Comparison of ENCODE assay signal across 8 cellular contexts in genomic region chr5:176361437-176362097, GRCh38. TPM values are rescaled to one million over a fixed set of nuclear protein-coding genes. Genes with fewer than 3 reads are reported as not detected.
DNase-seq lines count a peak whose midpoint lies in the region; ATAC-seq lines count a peak whose summit lies in the region.

TSS of gene KIAA1191 (minus strand) at chr5:176361764. CDS start at chr5:176359508, 2,256 bp downstream.

- H3K9me3 ChIP-seq in HUES48 (ENCODE audit: control insufficient read depth, insufficient read depth, low read length) (no peaks in the 10 kb centered on the region), NT2/D1 (ENCODE audit: insufficient read depth, low read length) (no peaks in the 10 kb centered on the region), mesodermal cell (ENCODE audit: control insufficient read depth, low read length) (no peaks in the 10 kb centered on the region)

- H3K36me3 ChIP-seq in HUES48 (ENCODE audit: control insufficient read depth, insufficient read depth, low read length) (peaks cover 25% of the 10 kb centered on the region), NT2/D1 (ENCODE audit: insufficient read depth, insufficient read length, low read length) (peaks cover 27% of the 10 kb centered on the region), mesodermal cell (ENCODE audit: control insufficient read depth, insufficient read depth, low read length) (peaks cover 29% of the 10 kb centered on the region)

- in situ Hi-C loops in endometrial microvascular endothelial cells (cut with HindIII; ENCODE audit: inconsistent ontology term, low pct_unique_long_range_greater_than_20kb, low sequenced_read_pairs), result no loop called here

- peak within 1 kb of the TSS; percentile 90 for H3K27ac ChIP-seq in HUES48 (ENCODE audit: low read depth, low read length)
- H3K27ac ChIP-seq in mesodermal cell (ENCODE audit: low read depth, low read length, severe bottlenecking), result peak within 1 kb of the TSS; percentile 66

- peak within 1 kb of the TSS; percentile 98 for H3K4me3 ChIP-seq in HUES48 (ENCODE audit: low read depth, low read length)
- peak within 1 kb of the TSS; percentile 90 for H3K4me3 ChIP-seq in NT2/D1 (ENCODE audit: insufficient read length, low read depth)
- H3K4me3 ChIP-seq in mesodermal cell (ENCODE audit: extremely low read depth, insufficient read depth, low read length, poor library complexity, severe bottlenecking), result peak within 1 kb of the TSS; percentile 97

- H3K27me3 ChIP-seq in HUES48 (ENCODE audit: control insufficient read depth, insufficient read depth, low read length), result peaks cover 38% of the 10 kb centered on the region
- H3K27me3 ChIP-seq in NT2/D1 (ENCODE audit: insufficient read depth, insufficient read length), result peaks cover 47% of the 10 kb centered on the region

- 0% methylated on average over 31 to 40 of the region's 50 CpGs for WGBS in mesodermal cell (ENCODE audit: insufficient coverage in 2 of 2), 2 experiments

- DNase-seq in D341Med (ENCODE audit: low spot score) (peak; percentile 92), NT2/D1 (ENCODE audit: low read depth, low spot score) (peak; percentile 66)
- peak; percentile 77 for DNase-seq in activated CD8-positive, alpha-beta memory T cell treated with anti-CD3 and anti-CD28 coated beads, Interleukin-2, amount 50 U/mL, for 1 hour (ENCODE audit: extremely low read depth)
- DNase-seq in stimulated activated CD8-positive, alpha-beta memory T cell treated with anti-CD3 and anti-CD28 coated beads, Interleukin-15, amount 100 ng/mL, for 4 hours (ENCODE audit: low read depth in 2 of 2), result peak; percentile 86 to 89

- H3K9ac ChIP-seq in HUES48 (ENCODE audit: low read depth, low read length), result peak within 1 kb of the TSS; percentile 94
- H3K9ac ChIP-seq in NT2/D1 (ENCODE audit: insufficient read length, low read depth), result peak within 1 kb of the TSS; percentile 93

- peak; percentile 90 for ATAC-seq in GM21390 (IDR thresholded peaks at IDR 0.05; ENCODE audit: unreplicated experiment)

- H3K4me1 ChIP-seq in HUES48 (ENCODE audit: control insufficient read depth, insufficient read depth, low read length) (no peaks in the 10 kb centered on the region), NT2/D1 (ENCODE audit: insufficient read depth, insufficient read length) (peaks cover 6% of the 10 kb centered on the region), mesodermal cell (ENCODE audit: control insufficient read depth, insufficient read depth, low read length, poor library complexity, severe bottlenecking) (peaks cover 9% of the 10 kb centered on the region)

RNA-seq across cellular contexts. Expression of gene KIAA1191, which starts in this region (rescaled TPM):
- total RNA-seq in endometrial microvascular endothelial cells (ENCODE audit: inconsistent ontology term), result 121 TPM
- polyA plus RNA-seq in mesodermal cell (2013, experiment 1 of 2), result 130 TPM
- polyA plus RNA-seq in mesodermal cell (2013, experiment 2 of 2), result 118 TPM

Comparison
In these comparisons a context has a peak if more than half of its experiments do, and no peak if none do; other contexts are left out.
1. Peak in every context shown above with its lines: DNase-seq, ATAC-seq, H3K4me3 ChIP-seq and H3K27ac ChIP-seq.